Comparison of ENCODE assay signal across 1 cellular context in the genomic region with DNA sequence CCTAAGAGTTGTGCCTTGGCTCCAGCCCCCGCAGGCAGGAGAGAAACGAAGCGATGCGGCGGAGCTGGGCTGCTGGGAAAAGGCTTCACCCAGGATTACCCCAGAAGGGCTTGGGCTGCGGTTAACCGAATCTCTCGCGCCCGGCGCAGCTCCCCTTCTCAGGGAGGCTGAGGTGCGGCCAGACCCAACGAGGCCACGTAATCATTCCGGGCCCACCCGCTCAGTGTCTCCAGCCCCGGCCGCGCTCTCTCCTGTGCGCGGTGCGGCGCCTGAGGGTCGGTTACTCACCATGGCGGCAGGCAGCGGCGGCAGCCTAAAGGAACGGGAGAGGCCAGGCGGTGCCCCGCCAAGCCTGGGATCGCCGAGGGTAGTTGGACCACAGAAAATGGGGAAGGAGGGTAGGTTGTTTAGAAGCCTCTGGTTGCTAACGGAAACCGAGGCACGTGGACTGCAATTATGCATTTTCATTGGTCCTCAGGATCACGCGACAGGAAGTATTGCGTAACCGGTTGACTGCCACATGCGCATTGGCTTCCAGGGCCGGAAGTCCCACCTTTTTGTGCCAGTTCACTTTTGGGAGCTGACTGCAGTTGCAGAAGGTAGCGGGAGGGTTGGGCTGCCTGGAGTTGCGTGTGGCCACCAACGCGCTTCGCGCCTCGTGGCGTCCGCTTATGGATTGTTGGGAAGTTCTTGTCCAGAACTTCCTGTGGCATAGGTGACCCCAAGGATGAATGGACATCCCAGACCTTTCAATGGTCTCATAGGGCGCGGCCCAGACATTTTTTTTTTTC.
TF ChIP-seq lines count a peak whose summit lies in the region.

A gene with protein sequence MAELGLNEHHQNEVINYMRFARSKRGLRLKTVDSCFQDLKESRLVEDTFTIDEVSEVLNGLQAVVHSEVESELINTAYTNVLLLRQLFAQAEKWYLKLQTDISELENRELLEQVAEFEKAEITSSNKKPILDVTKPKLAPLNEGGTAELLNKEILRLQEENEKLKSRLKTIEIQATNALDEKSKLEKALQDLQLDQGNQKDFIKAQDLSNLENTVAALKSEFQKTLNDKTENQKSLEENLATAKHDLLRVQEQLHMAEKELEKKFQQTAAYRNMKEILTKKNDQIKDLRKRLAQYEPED (minus strand): TSS at position 419 of the 791 bp plus-strand sequence. CDS start 128 bp downstream, at position 291.

TF ChIP-seq in HepG2, 621 proteins besides CTCF, POLR2A, EP300 and RAD21 (continued from another document and continues in another):
- TF ChIP-seq CAMTA2 (CRISPR knock-in tag; IDR thresholded peaks at IDR 0.05; ENCODE audit: borderline replicate concordance) (no peak), NFATC3 (CRISPR knock-in tag; IDR thresholded peaks at IDR 0.05) (no peak), SCMH1 (CRISPR knock-in tag; IDR thresholded peaks at IDR 0.05; ENCODE audit: borderline replicate concordance) (no peak), POGZ (CRISPR knock-in tag; IDR thresholded peaks at IDR 0.05) (peak; percentile 98), ZNF367 (CRISPR knock-in tag; IDR thresholded peaks at IDR 0.05; ENCODE audit: borderline replicate concordance) (no peak), SAFB2 (CRISPR knock-in tag; IDR thresholded peaks at IDR 0.05; ENCODE audit: borderline replicate concordance, low read depth) (no peak), ZBTB7A (CRISPR knock-in tag; IDR thresholded peaks at IDR 0.05) (no peak), ZNF574 (CRISPR knock-in tag; IDR thresholded peaks at IDR 0.05) (peak; percentile 86), HNRNPK (IDR thresholded peaks at IDR 0.05; ENCODE audit: low read depth, low read length, poor library complexity, severe bottlenecking) (no peak), EZH2 (conservative IDR thresholded peaks at IDR 0.05; ENCODE audit: low read depth, low read length) (no peak), POLR2AphosphoS2 (IDR thresholded peaks at IDR 0.05; ENCODE audit: low read depth, low read length) (no peak), PHF8 (CRISPR knock-in tag; IDR thresholded peaks at IDR 0.05) (peak; percentile 87), LRRFIP1 (CRISPR knock-in tag; conservative IDR thresholded peaks at IDR 0.05) (no peak), ZNF343 (CRISPR knock-in tag; IDR thresholded peaks at IDR 0.05) (no peak), DDIT3 (CRISPR knock-in tag; IDR thresholded peaks at IDR 0.05) (no peak), ZNF264 (CRISPR knock-in tag; IDR thresholded peaks at IDR 0.05) (no peak; the same call in 1 of the 2 replicates), CBX5 (CRISPR knock-in tag; IDR thresholded peaks at IDR 0.05; ENCODE audit: borderline replicate concordance) (peak; percentile 92), ZMYM2 (CRISPR knock-in tag; IDR thresholded peaks at IDR 0.05) (0 out of 2 replicates have a peak, but pooled peaks have one; percentile 43), CENPBD1 (CRISPR knock-in tag; IDR thresholded peaks at IDR 0.05; ENCODE audit: borderline replicate concordance, low read depth) (no peak), ZNF333 (CRISPR knock-in tag; IDR thresholded peaks at IDR 0.05; ENCODE audit: borderline replicate concordance) (no peak), U2AF2 (IDR thresholded peaks at IDR 0.05; ENCODE audit: low read depth, low read length) (peak; percentile 97), KDM5B (CRISPR knock-in tag; IDR thresholded peaks at IDR 0.05; ENCODE audit: borderline replicate concordance) (peak; percentile 86; the same call in 1 of the 2 replicates), PATZ1 (CRISPR knock-in tag; IDR thresholded peaks at IDR 0.05) (no peak), JDP2 (CRISPR knock-in tag; IDR thresholded peaks at IDR 0.05; ENCODE audit: borderline replicate concordance) (no peak), KDM4B (CRISPR knock-in tag; IDR thresholded peaks at IDR 0.05) (no peak), FOSL2 (CRISPR knock-in tag; IDR thresholded peaks at IDR 0.05) (no peak; the same call in 1 of the 2 replicates), IRF1 (CRISPR knock-in tag; IDR thresholded peaks at IDR 0.05; ENCODE audit: low read depth) (no peak), NFIB (CRISPR knock-in tag; IDR thresholded peaks at IDR 0.05; ENCODE audit: borderline replicate concordance) (no peak), MIER3 (CRISPR knock-in tag; IDR thresholded peaks at IDR 0.05; ENCODE audit: borderline replicate concordance) (no peak; the same call in 1 of the 2 replicates), RNF2 (conservative IDR thresholded peaks at IDR 0.05; ENCODE audit: low read depth) (peak; percentile 77), ZNF605 (CRISPR knock-in tag; IDR thresholded peaks at IDR 0.05) (peak; percentile 39; the same call in 1 of the 2 replicates), CREBL2 (CRISPR knock-in tag; IDR thresholded peaks at IDR 0.05; ENCODE audit: borderline replicate concordance) (no peak), ZFP37 (CRISPR knock-in tag; IDR thresholded peaks at IDR 0.05; ENCODE audit: borderline replicate concordance) (peak; percentile 76; the same call in 1 of the 2 replicates), JARID2 (CRISPR knock-in tag; IDR thresholded peaks at IDR 0.05; ENCODE audit: insufficient replicate concordance) (peak; percentile 16), FOXM1 (CRISPR knock-in tag; IDR thresholded peaks at IDR 0.05) (no peak), TOE1 (CRISPR knock-in tag; IDR thresholded peaks at IDR 0.05) (no peak)
- TF ChIP-seq, protein P1, sequence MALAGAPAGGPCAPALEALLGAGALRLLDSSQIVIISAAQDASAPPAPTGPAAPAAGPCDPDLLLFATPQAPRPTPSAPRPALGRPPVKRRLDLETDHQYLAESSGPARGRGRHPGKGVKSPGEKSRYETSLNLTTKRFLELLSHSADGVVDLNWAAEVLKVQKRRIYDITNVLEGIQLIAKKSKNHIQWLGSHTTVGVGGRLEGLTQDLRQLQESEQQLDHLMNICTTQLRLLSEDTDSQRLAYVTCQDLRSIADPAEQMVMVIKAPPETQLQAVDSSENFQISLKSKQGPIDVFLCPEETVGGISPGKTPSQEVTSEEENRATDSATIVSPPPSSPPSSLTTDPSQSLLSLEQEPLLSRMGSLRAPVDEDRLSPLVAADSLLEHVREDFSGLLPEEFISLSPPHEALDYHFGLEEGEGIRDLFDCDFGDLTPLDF (CRISPR knock-in tag; IDR thresholded peaks at IDR 0.05), result no peak
- TF ChIP-seq, protein P2, sequence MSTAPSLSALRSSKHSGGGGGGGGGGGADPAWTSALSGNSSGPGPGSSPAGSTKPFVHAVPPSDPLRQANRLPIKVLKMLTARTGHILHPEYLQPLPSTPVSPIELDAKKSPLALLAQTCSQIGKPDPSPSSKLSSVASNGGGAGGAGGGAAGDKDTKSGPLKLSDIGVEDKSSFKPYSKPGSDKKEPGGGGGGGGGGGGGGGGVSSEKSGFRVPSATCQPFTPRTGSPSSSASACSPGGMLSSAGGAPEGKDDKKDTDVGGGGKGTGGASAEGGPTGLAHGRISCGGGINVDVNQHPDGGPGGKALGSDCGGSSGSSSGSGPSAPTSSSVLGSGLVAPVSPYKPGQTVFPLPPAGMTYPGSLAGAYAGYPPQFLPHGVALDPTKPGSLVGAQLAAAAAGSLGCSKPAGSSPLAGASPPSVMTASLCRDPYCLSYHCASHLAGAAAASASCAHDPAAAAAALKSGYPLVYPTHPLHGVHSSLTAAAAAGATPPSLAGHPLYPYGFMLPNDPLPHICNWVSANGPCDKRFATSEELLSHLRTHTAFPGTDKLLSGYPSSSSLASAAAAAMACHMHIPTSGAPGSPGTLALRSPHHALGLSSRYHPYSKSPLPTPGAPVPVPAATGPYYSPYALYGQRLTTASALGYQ (CRISPR knock-in tag; IDR thresholded peaks at IDR 0.05), result no peak; the same call in 1 of the 2 replicates
- TF ChIP-seq, protein P3, sequence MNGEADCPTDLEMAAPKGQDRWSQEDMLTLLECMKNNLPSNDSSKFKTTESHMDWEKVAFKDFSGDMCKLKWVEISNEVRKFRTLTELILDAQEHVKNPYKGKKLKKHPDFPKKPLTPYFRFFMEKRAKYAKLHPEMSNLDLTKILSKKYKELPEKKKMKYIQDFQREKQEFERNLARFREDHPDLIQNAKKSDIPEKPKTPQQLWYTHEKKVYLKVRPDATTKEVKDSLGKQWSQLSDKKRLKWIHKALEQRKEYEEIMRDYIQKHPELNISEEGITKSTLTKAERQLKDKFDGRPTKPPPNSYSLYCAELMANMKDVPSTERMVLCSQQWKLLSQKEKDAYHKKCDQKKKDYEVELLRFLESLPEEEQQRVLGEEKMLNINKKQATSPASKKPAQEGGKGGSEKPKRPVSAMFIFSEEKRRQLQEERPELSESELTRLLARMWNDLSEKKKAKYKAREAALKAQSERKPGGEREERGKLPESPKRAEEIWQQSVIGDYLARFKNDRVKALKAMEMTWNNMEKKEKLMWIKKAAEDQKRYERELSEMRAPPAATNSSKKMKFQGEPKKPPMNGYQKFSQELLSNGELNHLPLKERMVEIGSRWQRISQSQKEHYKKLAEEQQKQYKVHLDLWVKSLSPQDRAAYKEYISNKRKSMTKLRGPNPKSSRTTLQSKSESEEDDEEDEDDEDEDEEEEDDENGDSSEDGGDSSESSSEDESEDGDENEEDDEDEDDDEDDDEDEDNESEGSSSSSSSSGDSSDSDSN (CRISPR knock-in tag; IDR thresholded peaks at IDR 0.05), result peak; percentile 24; the same call in 1 of the 2 replicates
